In genomic region chr1:38045431-38046332, GRCh38 we compare ENCODE assay signal across 8 cellular contexts. TPM values are rescaled to one million over a fixed set of nuclear protein-coding genes. Genes with fewer than 3 reads are reported as not detected.
DNase-seq lines count a peak whose midpoint lies in the region; ATAC-seq and TF ChIP-seq lines count a peak whose summit lies in the region.

No MANE protein-coding gene starts in this region.

- H3K27ac ChIP-seq in CD8-positive, alpha-beta memory T cell (ENCODE audit: low read depth, low read length): no peak overlapping the region
- H3K27ac ChIP-seq in GM23338 (ENCODE audit: low read depth) (no peak overlapping the region), WERI-Rb-1 (no peak overlapping the region), vagina (no peak overlapping the region)

- TF ChIP-seq CTCF in GM23338 (conservative IDR thresholded peaks at IDR 0.05; ENCODE audit: low read depth in 2 of 2) (no peak), WERI-Rb-1 (IDR thresholded peaks at IDR 0.05; ENCODE audit: low read depth, low read length) (no peak), vagina (IDR thresholded peaks at IDR 0.05) (no peak)

- H3K27me3 Mint-ChIP-seq in CD8-positive, alpha-beta memory T cell: peaks cover 36 to 37% of the 10 kb centered on the region in 2 donors
- peaks cover 42% of the 10 kb centered on the region for H3K27me3 Mint-ChIP-seq in GM23338 (ENCODE audit: insufficient read depth, low read depth, poor library complexity)

- no peaks in the 10 kb centered on the region for H3K9me3 Mint-ChIP-seq in CD8-positive, alpha-beta memory T cell
- no peaks in the 10 kb centered on the region for H3K9me3 Mint-ChIP-seq in GM23338

- H3K4me2 ChIP-seq in GM23338: peak overlapping the region; percentile 93

- ATAC-seq in GM23338: peak; percentile 4

- H3K79me2 ChIP-seq in GM23338 (replicated peaks; ENCODE audit: insufficient read depth): peaks cover 14% of the 10 kb centered on the region

- CTCF ChIA-PET in CD8-positive, alpha-beta memory T cell (lab: Charles Lee): no interaction called here

- peaks cover 11% of the 10 kb centered on the region for H3K4me1 ChIP-seq in CD8-positive, alpha-beta memory T cell (ENCODE audit: insufficient read depth, low read length)
- H3K4me1 ChIP-seq in GM23338 (ENCODE audit: insufficient read depth) (peaks cover 12% of the 10 kb centered on the region), vagina (peaks cover 28% of the 10 kb centered on the region)

- H3F3A ChIP-seq in GM23338 (replicated peaks; ENCODE audit: low read depth): 0 out of 2 replicates have a peak, but pooled peaks cover 3% of the 10 kb centered on the region

- H2AFZ ChIP-seq in GM23338: no peak overlapping the region

- POLR2A ChIA-PET in CD8-positive, alpha-beta memory T cell (lab: Charles Lee): interaction anchor here (1.2 kb wide), 1 partner anchor 15 kb away, joined by 4 read pairs; no protein-coding TSS in a partner anchor

- no peaks in the 10 kb centered on the region for H3K36me3 Mint-ChIP-seq in CD8-positive, alpha-beta memory T cell
- H3K36me3 Mint-ChIP-seq in GM23338 (ENCODE audit: low read depth): peaks cover 26% of the 10 kb centered on the region

- no peaks in the 10 kb centered on the region; the same call in 1 of the 2 replicates for H3K9me2 ChIP-seq in GM23338 (ENCODE audit: insufficient read depth)

- peak in 1 of 5 donors; percentile 14 for DNase-seq in CD8-positive, alpha-beta memory T cell
- DNase-seq in GM23338 (ENCODE audit: low spot score): peak; percentile 70
- DNase-seq in WERI-Rb-1: peak; percentile 49
- no peak for DNase-seq in vagina (ENCODE audit: extremely low spot score in 2 of 2)
- DNase-seq in pons (ENCODE audit: low spot score): no peak
- no peak for DNase-seq in cerebellar nuclear complex (lab: John Stamatoyannopoulos, UW)
- DNase-seq in inferior parietal cortex (ENCODE audit: extremely low spot score): no peak

- peaks cover 11 to 21% (median 11%) of the 10 kb centered on the region in 3 donors for H3K4me1 Mint-ChIP-seq in CD8-positive, alpha-beta memory T cell
- H3K4me1 Mint-ChIP-seq in GM23338: peaks cover 52% of the 10 kb centered on the region

- H3K4me3 Mint-ChIP-seq in CD8-positive, alpha-beta memory T cell: peak overlapping the region in 6 of 7 donors; percentile 15 to 69 (median 58)
- peak overlapping the region; percentile 76 for H3K4me3 Mint-ChIP-seq in GM23338

- H3K27ac Mint-ChIP-seq in CD8-positive, alpha-beta memory T cell: no peak overlapping the region
- no peak overlapping the region for H3K27ac Mint-ChIP-seq in GM23338

- no peaks in the 10 kb centered on the region for H3K9me3 ChIP-seq in CD8-positive, alpha-beta memory T cell (ENCODE audit: low read length)
- H3K9me3 ChIP-seq in WERI-Rb-1 (ENCODE audit: severe bottlenecking) (no peaks in the 10 kb centered on the region), iPS-18c (ENCODE audit: control insufficient read depth, insufficient read depth, low read length) (peaks cover 4% of the 10 kb centered on the region), vagina (no peaks in the 10 kb centered on the region)

- H4K20me1 ChIP-seq in GM23338 (replicated peaks; ENCODE audit: insufficient read depth): peaks cover 12% of the 10 kb centered on the region

- H3K4me3 ChIP-seq in CD8-positive, alpha-beta memory T cell (ENCODE audit: low read length): no peak overlapping the region
- peak overlapping the region; percentile 79 for H3K4me3 ChIP-seq in GM23338
- peak overlapping the region; percentile 42 for H3K4me3 ChIP-seq in WERI-Rb-1 (ENCODE audit: low read depth, low read length)
- H3K4me3 ChIP-seq in iPS-18c (ENCODE audit: insufficient read depth, low read depth, low read length): peak overlapping the region; percentile 67
- H3K4me3 ChIP-seq in vagina: peak overlapping the region; percentile 55 to 62

- intact Hi-C loops in vagina (cut with DNase I): no loop called here

- peaks cover 36% of the 10 kb centered on the region for H3K27me3 ChIP-seq in CD8-positive, alpha-beta memory T cell (ENCODE audit: insufficient read depth, low read length, poor library complexity, severe bottlenecking)
- H3K27me3 ChIP-seq in GM23338 (ENCODE audit: insufficient read depth) (peaks cover 67% of the 10 kb centered on the region), WERI-Rb-1 (ENCODE audit: insufficient read depth, low read depth, severe bottlenecking) (peaks cover 31% of the 10 kb centered on the region), vagina (peaks cover 14% of the 10 kb centered on the region)

- no peaks in the 10 kb centered on the region for H3K36me3 ChIP-seq in CD8-positive, alpha-beta memory T cell (ENCODE audit: insufficient read depth, low read length)
- no peaks in the 10 kb centered on the region for H3K36me3 ChIP-seq in GM23338 (ENCODE audit: insufficient read depth)
- H3K36me3 ChIP-seq in WERI-Rb-1: no peaks in the 10 kb centered on the region
- H3K36me3 ChIP-seq in vagina: no peaks in the 10 kb centered on the region

- no peak for TF ChIP-seq POLR2A in vagina (IDR thresholded peaks at IDR 0.05)

TF ChIP-seq in GM23338, 12 proteins besides CTCF, POLR2A, EP300 and RAD21:
- no peak for TF ChIP-seq CREB1 (CRISPR knock-in tag; IDR thresholded peaks at IDR 0.05; ENCODE audit: low read depth)
- no peak for TF ChIP-seq ETS1 (IDR thresholded peaks at IDR 0.05)
- peak; percentile 80 for TF ChIP-seq EZH2 (IDR thresholded peaks at IDR 0.05; ENCODE audit: low read depth, unreplicated experiment)
- peak; percentile 64 for TF ChIP-seq EZH2phosphoT487 (IDR thresholded peaks at IDR 0.05; ENCODE audit: unreplicated experiment)

RNA-seq across cellular contexts. Expression of gene POU3F1, which starts 0.9 kb away (rescaled TPM):
- under 1 TPM; 0.44 to 0.57 TPM for total RNA-seq in CD8-positive, alpha-beta memory T cell
- polyA plus RNA-seq in CD8-positive, alpha-beta memory T cell: 0.09 TPM
- total RNA-seq in GM23338 (2014; rRNA removed; shearing (Covaris generic)): 8.6 and 11.5 TPM in 2 replicates
- 3.6 and 6.0 TPM in 2 replicates for polyA plus RNA-seq in GM23338 (2016; fragmentation: Nextera tagmentation; extraction: Ambion mirVana)
- not detected for total RNA-seq in vagina

RNA-seq across cellular contexts. Expression of gene UTP11, which starts 33.1 kb away (rescaled TPM):
- total RNA-seq in CD8-positive, alpha-beta memory T cell: 10 to 100 TPM; 73.5 to 73.6 TPM
- polyA plus RNA-seq in CD8-positive, alpha-beta memory T cell: 22.4 TPM
- total RNA-seq in GM23338 (2014; rRNA removed; shearing (Covaris generic)): 61.3 and 67.8 TPM in 2 replicates
- polyA plus RNA-seq in GM23338 (2016; fragmentation: Nextera tagmentation; extraction: Ambion mirVana): 82.3 and 105 TPM in 2 replicates
- total RNA-seq in vagina: 18.7 TPM

RNA-seq across cellular contexts. Expression of gene FHL3, which starts 40.4 kb away (rescaled TPM):
- 10 to 100 TPM; 15.4 to 17.5 TPM for total RNA-seq in CD8-positive, alpha-beta memory T cell
- 19.7 TPM for polyA plus RNA-seq in CD8-positive, alpha-beta memory T cell
- total RNA-seq in GM23338 (2014; rRNA removed; shearing (Covaris generic)): 39.5 and 49.0 TPM in 2 replicates
- 28.3 and 29.3 TPM in 2 replicates for polyA plus RNA-seq in GM23338 (2016; fragmentation: Nextera tagmentation; extraction: Ambion mirVana)
- total RNA-seq in vagina: 26.3 TPM

RNA-seq across cellular contexts. Expression of gene SF3A3, which starts 55.9 kb away (rescaled TPM):
- 100 to 1,000 TPM; 116 to 129 TPM for total RNA-seq in CD8-positive, alpha-beta memory T cell
- 94.6 TPM for polyA plus RNA-seq in CD8-positive, alpha-beta memory T cell
- 144 and 167 TPM in 2 replicates for total RNA-seq in GM23338 (2014; rRNA removed; shearing (Covaris generic))
- 53.9 and 65.5 TPM in 2 replicates for polyA plus RNA-seq in GM23338 (2016; fragmentation: Nextera tagmentation; extraction: Ambion mirVana)
- 50.3 TPM for total RNA-seq in vagina

Comparison
In these comparisons a context has a peak if more than half of its experiments do, and no peak if none do; other contexts are left out.
1. DNase-seq: peak in GM23338 (single experiment) and WERI-Rb-1 (single experiment); none in vagina (0 of 2), pons (single experiment), cerebellar nuclear complex (0 of 2) and inferior parietal cortex (single experiment).